2 cellular contexts compared by ENCODE assay signal in the genomic region with DNA sequence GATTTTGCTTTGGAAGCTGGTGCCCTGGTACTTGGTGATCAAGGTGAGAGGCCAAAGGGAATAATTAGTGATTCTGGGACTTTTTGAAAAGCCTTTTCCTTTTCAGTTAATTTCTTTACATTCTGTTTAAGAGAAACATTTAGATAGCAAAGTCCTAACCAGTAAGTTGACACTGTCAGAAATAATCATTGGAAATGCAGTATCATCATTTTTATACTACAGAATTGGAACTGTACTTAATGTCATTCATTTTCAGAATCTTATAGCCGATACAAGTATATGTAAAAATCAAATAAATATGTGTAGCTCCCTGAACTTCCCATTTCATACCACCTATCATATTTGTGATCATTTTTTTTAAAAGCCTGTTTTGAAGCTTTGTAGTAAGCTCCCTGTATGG.
TF ChIP-seq lines count a peak whose summit lies in the region.

No MANE protein-coding gene starts in this region.

TF ChIP-seq in A549, 52 proteins besides CTCF, POLR2A, EP300 and RAD21:
- peak; percentile 86 for TF ChIP-seq MAFK (IDR thresholded peaks at IDR 0.05; ENCODE audit: partially characterized antibody)
- no peak for TF ChIP-seq EHMT2 (IDR thresholded peaks at IDR 0.05; ENCODE audit: low read depth)

TF ChIP-seq in K562, 482 proteins besides CTCF, POLR2A, EP300 and RAD21:
- peak; percentile 63 for TF ChIP-seq ZNF316 (IDR thresholded peaks at IDR 0.05)
- TF ChIP-seq MAFG (tag; conservative IDR thresholded peaks at IDR 0.05) = no peak
- TF ChIP-seq C11orf30 (IDR thresholded peaks at IDR 0.05; ENCODE audit: low read depth) = peak; percentile 39; the same call in 1 of the 2 replicates
- no peak for TF ChIP-seq PYGO2 (tag; IDR thresholded peaks at IDR 0.05)
- TF ChIP-seq MCM2 (IDR thresholded peaks at IDR 0.05; ENCODE audit: low read depth) = no peak
- no peak for TF ChIP-seq ZNF174 (CRISPR knock-in tag; IDR thresholded peaks at IDR 0.05)
- 0 out of 2 replicates have a peak, but pooled peaks have one; percentile 6 for TF ChIP-seq MAFF (IDR thresholded peaks at IDR 0.05; ENCODE audit: low read length)
- TF ChIP-seq, protein P1, sequence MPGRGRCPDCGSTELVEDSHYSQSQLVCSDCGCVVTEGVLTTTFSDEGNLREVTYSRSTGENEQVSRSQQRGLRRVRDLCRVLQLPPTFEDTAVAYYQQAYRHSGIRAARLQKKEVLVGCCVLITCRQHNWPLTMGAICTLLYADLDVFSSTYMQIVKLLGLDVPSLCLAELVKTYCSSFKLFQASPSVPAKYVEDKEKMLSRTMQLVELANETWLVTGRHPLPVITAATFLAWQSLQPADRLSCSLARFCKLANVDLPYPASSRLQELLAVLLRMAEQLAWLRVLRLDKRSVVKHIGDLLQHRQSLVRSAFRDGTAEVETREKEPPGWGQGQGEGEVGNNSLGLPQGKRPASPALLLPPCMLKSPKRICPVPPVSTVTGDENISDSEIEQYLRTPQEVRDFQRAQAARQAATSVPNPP (IDR thresholded peaks at IDR 0.05; ENCODE audit: borderline replicate concordance, insufficient read depth, insufficient read length) = no peak
- no peak for TF ChIP-seq KDM2B (CRISPR knock-in tag; IDR thresholded peaks at IDR 0.05)
- no peak for TF ChIP-seq IRF2 (CRISPR knock-in tag; IDR thresholded peaks at IDR 0.05)
